In the genomic region with DNA sequence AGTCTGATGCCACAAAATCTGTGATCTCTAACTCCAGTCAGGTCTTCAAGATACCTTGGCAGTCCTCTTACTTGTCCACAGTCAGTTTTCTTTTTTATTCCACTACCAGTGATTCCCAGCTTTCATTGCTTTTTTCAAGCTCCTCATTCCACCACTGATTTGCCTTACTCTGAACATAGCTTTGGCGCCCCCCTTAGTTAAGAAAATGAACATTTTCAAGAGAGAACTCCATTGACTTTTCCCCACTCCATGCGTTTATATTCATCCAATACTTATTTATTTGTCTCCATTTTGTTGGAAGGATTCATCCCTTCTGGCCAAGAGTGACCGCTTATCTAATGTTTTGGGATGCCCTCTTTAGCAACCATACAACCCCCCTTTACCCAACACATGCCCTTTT, we compare ENCODE assay signal across 9 cellular contexts. TPM values are rescaled to one million over a fixed set of nuclear protein-coding genes. Genes with fewer than 3 reads are reported as not detected.
DNase-seq lines count a peak whose midpoint lies in the region; ATAC-seq, FAIRE-seq and TF ChIP-seq lines count a peak whose summit lies in the region.
"Had no signal": no experiment of that assay in that cellular context is flagged by ENCODE, and none has a peak within 500 bp of the region (broad histone marks: within the 10 kb centered on the region; RNA-seq: fewer than 3 reads in every experiment).

No MANE protein-coding gene starts in this region.

- H3K9me3 ChIP-seq in kidney (ENCODE audit: control insufficient read depth in 1 of 2, low read length in 2 of 2), result no peaks in the 10 kb centered on the region
- H3K9me3 ChIP-seq in CD4-positive, alpha-beta memory T cell (ENCODE audit: control insufficient read depth in 1 of 2, low read length in 2 of 2), result no peaks in the 10 kb centered on the region

- no peaks in the 10 kb centered on the region for H3K27me3 ChIP-seq in BJ (ENCODE audit: control insufficient read depth, insufficient read depth, low read length)
- no peaks in the 10 kb centered on the region for H3K27me3 ChIP-seq in CD4-positive, alpha-beta memory T cell (ENCODE audit: insufficient read depth, low read length)

- no peak overlapping the region for H3K27ac ChIP-seq in kidney (ENCODE audit: low read depth in 2 of 2, low read length in 2 of 2)
- no peak overlapping the region for H3K27ac ChIP-seq in CD4-positive, alpha-beta memory T cell (ENCODE audit: low read depth, low read length)

- no peak for ATAC-seq in GM18861 (IDR thresholded peaks at IDR 0.05; ENCODE audit: unreplicated experiment)

- peaks cover 9 to 20% of the 10 kb centered on the region in 2 donors for H3K4me1 ChIP-seq in kidney (ENCODE audit: control insufficient read depth in 1 of 2, insufficient read depth in 1 of 2, low read depth in 1 of 2, low read length in 2 of 2)
- no peaks in the 10 kb centered on the region for H3K4me1 ChIP-seq in CD4-positive, alpha-beta memory T cell (ENCODE audit: insufficient read depth, low read length)

- CTCF ChIA-PET in BJ (lab: Yijun Ruan, JAX), result interaction anchor here (0.7 to 18.3 kb wide), 18 partner anchors 10 to 273 kb away, joined by 3 to 495 read pairs (median 6); no protein-coding TSS in a partner anchor
- CTCF ChIA-PET in CD4-positive, alpha-beta memory T cell (lab: Charles Lee; ENCODE audit: partially characterized antibody), result interaction anchor here (0.9 to 16.3 kb wide), 6 partner anchors 8 to 235 kb away, joined by 3 to 178 read pairs (median 18); no protein-coding TSS in a partner anchor

- H3K27ac Mint-ChIP-seq in CD4-positive, alpha-beta memory T cell, result no peak overlapping the region

- intact Hi-C loops in kidney (cut with DNase I), result loop anchor here (10.0 kb wide), 1 partner anchor 230 kb away; no protein-coding TSS in a partner anchor
- intact Hi-C loops in CD4-positive, alpha-beta memory T cell (cut with micrococcal nuclease), result no loop called here

- no peaks in the 10 kb centered on the region for H3K27me3 Mint-ChIP-seq in CD4-positive, alpha-beta memory T cell

- no peak for DNase-seq in BJ (ENCODE audit: low read depth)
- DNase-seq in HFF-Myc (ENCODE audit: extremely low read depth, low read depth), result no peak
- DNase-seq in SKM-1 (lab: John Stamatoyannopoulos, UW; ENCODE audit: unreplicated experiment), result peak; percentile 33
- no peak for DNase-seq in kidney
- DNase-seq in urothelium cell line (ENCODE audit: low spot score), result no peak
- DNase-seq in dedifferentiated amniotic fluid mesenchymal stem cell (ENCODE audit: extremely low spot score), result no peak
- no peak for DNase-seq in CD4-positive, alpha-beta memory T cell
- DNase-seq: NCI-H187 had no signal

- H3K9ac ChIP-seq in kidney (ENCODE audit: low read length in 2 of 2), result no peak overlapping the region

- peaks cover 3 to 27% of the 10 kb centered on the region in 2 donors for H3K36me3 Mint-ChIP-seq in CD4-positive, alpha-beta memory T cell

- H3K4me3 Mint-ChIP-seq in CD4-positive, alpha-beta memory T cell, result no peak overlapping the region

- H3K4me3 ChIP-seq in BJ (ENCODE audit: low read depth, low read length) (no peak overlapping the region), HFF-Myc (replicated peaks; ENCODE audit: low read depth, low read length) (no peak overlapping the region), kidney (ENCODE audit: low read length in 2 of 2) (no peak overlapping the region)
- H3K4me3 ChIP-seq in CD4-positive, alpha-beta memory T cell (ENCODE audit: low read length in 2 of 2), result no peak overlapping the region

- H3K9me3 Mint-ChIP-seq in CD4-positive, alpha-beta memory T cell, result no peaks in the 10 kb centered on the region

- peak; percentile 43 for TF ChIP-seq CTCF in BJ (IDR thresholded peaks at IDR 0.05; ENCODE audit: insufficient read depth, low read depth, low read length)
- peak; percentile 43 for TF ChIP-seq CTCF in HFF-Myc (IDR thresholded peaks at IDR 0.05; ENCODE audit: low read depth, low read length, missing control alignments)
- peak; percentile 4 for TF ChIP-seq CTCF in kidney (IDR thresholded peaks at IDR 0.05; ENCODE audit: borderline replicate concordance, extremely low read depth, insufficient read depth)

- H3K4me1 Mint-ChIP-seq in CD4-positive, alpha-beta memory T cell, result no peaks in the 10 kb centered on the region

- FAIRE-seq in kidney (lab: Jason Lieb, UNC), result no peak
- FAIRE-seq in urothelium cell line (lab: Jason Lieb, UNC), result no peak

- H3K36me3 ChIP-seq in BJ (ENCODE audit: control insufficient read depth, insufficient read depth, low read length) (peaks cover 19% of the 10 kb centered on the region), kidney (ENCODE audit: control insufficient read depth in 1 of 2, insufficient read depth in 2 of 2, low read length in 2 of 2) (peaks cover 2 to 5% of the 10 kb centered on the region in 2 donors)
- no peaks in the 10 kb centered on the region for H3K36me3 ChIP-seq in CD4-positive, alpha-beta memory T cell (ENCODE audit: insufficient read depth, low read length)

- POLR2A ChIA-PET in BJ (lab: Charles Lee), result no interaction called here
- POLR2A ChIA-PET in CD4-positive, alpha-beta memory T cell (lab: Charles Lee; ENCODE audit: partially characterized antibody), result no interaction called here

RNA-seq across cellular contexts. Expression of a gene that starts 33.9 kb away (rescaled TPM):
- polyA plus RNA-seq in BJ (2011; rRNA removed), result 48.2 and 49.5 TPM in 2 replicates
- 22.8 and 28.6 TPM in 2 replicates for polyA minus RNA-seq in BJ (2011; rRNA and poly(A)+ RNA removed)
- 39.7 TPM for total RNA-seq in kidney
- 21.6 TPM for polyA plus RNA-seq in kidney (ENCODE audit: insufficient read depth, low read depth, low replicate concordance)
- 10 to 100 TPM; 41.2 to 42.7 TPM for total RNA-seq in CD4-positive, alpha-beta memory T cell
- polyA plus RNA-seq in CD4-positive, alpha-beta memory T cell, result 10 to 100 TPM; 13.1 to 20.2 TPM
